In genomic region chr6:108914235-108915022, GRCh38 we compare ENCODE assay signal across 9 cellular contexts.
DNase-seq lines count a peak whose midpoint lies in the region; ATAC-seq and TF ChIP-seq lines count a peak whose summit lies in the region.
"Had no signal": no experiment of that assay in that cellular context is flagged by ENCODE, and none has a peak within 500 bp of the region (broad histone marks: within the 10 kb centered on the region; RNA-seq: fewer than 3 reads in every experiment).

No MANE protein-coding gene starts in this region.

- no peak overlapping the region for H3K27ac Mint-ChIP-seq in activated CD4-positive, alpha-beta T cell treated with anti-CD3 and anti-CD28 coated beads for 36 hours
- no peak overlapping the region for H3K27ac Mint-ChIP-seq in nephron progenitor cell
- H3K27ac Mint-ChIP-seq: activated naive CD4-positive, alpha-beta T cell treated with anti-CD3 and anti-CD28 coated beads, Interleukin-2, amount 50 U/mL, for 72 hours had no signal

- no peak overlapping the region for H3K4me3 Mint-ChIP-seq in activated CD4-positive, alpha-beta T cell treated with anti-CD3 and anti-CD28 coated beads for 36 hours
- H3K4me3 Mint-ChIP-seq in nephron progenitor cell = no peak overlapping the region

- no peaks in the 10 kb centered on the region for H3K4me1 Mint-ChIP-seq in activated CD4-positive, alpha-beta T cell treated with anti-CD3 and anti-CD28 coated beads for 36 hours
- H3K4me1 Mint-ChIP-seq in nephron progenitor cell = no peaks in the 10 kb centered on the region

- peak; percentile 46 for TF ChIP-seq CTCF in nephron progenitor cell (IDR thresholded peaks at IDR 0.05)

- in situ Hi-C loops in SK-MEL-5 (cut with HindIII; ENCODE audit: low pct_unique_long_range_greater_than_20kb, low sequenced_read_pairs) = no loop called here

- peaks cover 5% of the 10 kb centered on the region for H3K27me3 Mint-ChIP-seq in activated CD4-positive, alpha-beta T cell treated with anti-CD3 and anti-CD28 coated beads for 36 hours
- H3K27me3 Mint-ChIP-seq in nephron progenitor cell (ENCODE audit: low read depth, poor library complexity) = no peaks in the 10 kb centered on the region

- ATAC-seq in activated CD4-positive, alpha-beta T cell treated with anti-CD3 and anti-CD28 coated beads for 36 hours = peak; percentile 51
- no peak for ATAC-seq in HG02885 (IDR thresholded peaks at IDR 0.05; ENCODE audit: poor library complexity, unreplicated experiment)
- ATAC-seq in HG03521 (IDR thresholded peaks at IDR 0.05; ENCODE audit: unreplicated experiment) = no peak

- POLR2A ChIA-PET in activated CD4-positive, alpha-beta T cell treated with anti-CD3 and anti-CD28 coated beads for 36 hours (lab: Charles Lee) = no interaction called here

- no peaks in the 10 kb centered on the region for H3K36me3 Mint-ChIP-seq in activated CD4-positive, alpha-beta T cell treated with anti-CD3 and anti-CD28 coated beads for 36 hours (ENCODE audit: low read depth)
- H3K36me3 Mint-ChIP-seq in nephron progenitor cell (ENCODE audit: low read depth) = no peaks in the 10 kb centered on the region
- H3K36me3 Mint-ChIP-seq: activated naive CD4-positive, alpha-beta T cell treated with anti-CD3 and anti-CD28 coated beads, Interleukin-2, amount 50 U/mL, for 72 hours had no signal

- no peaks in the 10 kb centered on the region for H3K9me3 Mint-ChIP-seq in activated CD4-positive, alpha-beta T cell treated with anti-CD3 and anti-CD28 coated beads for 36 hours (ENCODE audit: low read depth)
- no peaks in the 10 kb centered on the region for H3K9me3 Mint-ChIP-seq in nephron progenitor cell
- H3K9me3 Mint-ChIP-seq: activated naive CD4-positive, alpha-beta T cell treated with anti-CD3 and anti-CD28 coated beads, Interleukin-2, amount 50 U/mL, for 72 hours had no signal

- CTCF ChIA-PET in activated CD4-positive, alpha-beta T cell treated with anti-CD3 and anti-CD28 coated beads for 36 hours (lab: Charles Lee) = interaction anchor here (0.6 to 7.7 kb wide), 6 partner anchors 9 to 158 kb away, joined by 3 to 47 read pairs (median 6); no protein-coding TSS in a partner anchor

- DNase-seq in activated CD4-positive, alpha-beta T cell treated with anti-CD3 and anti-CD28 coated beads for 36 hours = peak; percentile 67
- DNase-seq in activated CD4-positive, alpha-beta T cell treated with anti-CD3 and anti-CD28 coated beads for 1 hour = no peak
- DNase-seq in SK-MEL-5 (ENCODE audit: low read depth, low spot score) (peak; percentile 59), ecto neural progenitor cell (ENCODE audit: low spot score) (peak; percentile 53), nephron progenitor cell (peak; percentile 7), C1 segment of cervical spinal cord (lab: John Stamatoyannopoulos, UW) (no peak)

- intact Hi-C loops in activated CD4-positive, alpha-beta T cell treated with anti-CD3 and anti-CD28 coated beads for 36 hours (cut with DNase I, micrococcal nuclease) = loop anchor here (1.0 to 5.0 kb wide), 2 partner anchors 158 to 159 kb away; no protein-coding TSS in a partner anchor

Comparison
In these comparisons a context has a peak if more than half of its experiments do, and no peak if none do; other contexts are left out.
1. DNase-seq: peak in activated CD4-positive, alpha-beta T cell treated with anti-CD3 and anti-CD28 coated beads for 36 hours (single experiment), SK-MEL-5 (single experiment), ecto neural progenitor cell (single experiment) and nephron progenitor cell (single experiment); none in activated CD4-positive, alpha-beta T cell treated with anti-CD3 and anti-CD28 coated beads for 1 hour (single experiment) and C1 segment of cervical spinal cord (0 of 14).